Comparison of ENCODE assay signal across 8 cellular contexts in the genomic region with DNA sequence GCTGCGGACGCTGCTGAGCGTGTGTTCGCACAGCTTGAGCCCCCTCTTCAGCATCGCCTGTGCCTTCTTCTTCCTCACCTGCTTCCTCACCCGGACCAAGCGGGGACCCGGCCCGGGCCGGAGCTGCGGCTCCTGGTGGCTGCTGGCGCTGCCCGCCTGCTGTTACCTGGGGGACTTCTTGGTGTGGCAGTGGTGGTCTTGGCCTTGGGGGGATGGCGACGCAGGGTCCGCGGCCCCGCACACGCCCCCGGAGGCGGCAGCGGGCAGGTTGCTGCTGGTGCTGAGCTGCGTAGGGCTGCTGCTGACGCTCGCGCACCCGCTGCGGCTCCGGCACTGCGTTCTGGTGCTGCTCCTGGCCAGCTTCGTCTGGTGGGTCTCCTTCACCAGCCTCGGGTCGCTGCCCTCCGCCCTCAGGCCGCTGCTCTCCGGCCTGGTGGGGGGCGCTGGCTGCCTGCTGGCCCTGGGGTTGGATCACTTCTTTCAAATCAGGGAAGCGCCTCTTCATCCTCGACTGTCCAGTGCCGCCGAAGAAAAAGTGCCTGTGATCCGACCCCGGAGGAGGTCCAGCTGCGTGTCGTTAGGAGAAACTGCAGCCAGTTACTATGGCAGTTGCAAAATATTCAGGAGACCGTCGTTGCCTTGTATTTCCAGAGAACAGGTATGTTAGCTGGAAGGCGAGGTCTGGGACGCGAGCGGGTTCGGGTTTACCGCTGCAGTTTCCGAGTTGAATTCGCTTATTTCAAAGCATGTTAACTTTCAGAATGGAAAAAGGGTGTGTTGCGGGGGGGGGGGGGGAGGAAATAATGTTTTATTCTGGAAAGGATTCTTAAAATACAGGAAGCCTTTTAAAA. TPM values are rescaled to one million over a fixed set of nuclear protein-coding genes. Genes with fewer than 3 reads are reported as not detected.
DNase-seq lines count a peak whose midpoint lies in the region; ATAC-seq and TF ChIP-seq lines count a peak whose summit lies in the region.

No MANE protein-coding gene starts in this region.

- peak; percentile 31 for ATAC-seq in HG02870 (IDR thresholded peaks at IDR 0.05; ENCODE audit: unreplicated experiment)
- ATAC-seq in upper lobe of right lung: peak; percentile 55

- peaks cover 3% of the 10 kb centered on the region for H3K36me3 Mint-ChIP-seq in nephron progenitor cell (ENCODE audit: low read depth)

- H3K9me3 ChIP-seq in esophagus muscularis mucosa: no peaks in the 10 kb centered on the region
- no peaks in the 10 kb centered on the region for H3K9me3 ChIP-seq in upper lobe of right lung

- TF ChIP-seq CTCF in esophagus muscularis mucosa (IDR thresholded peaks at IDR 0.05) (no peak), nephron progenitor cell (IDR thresholded peaks at IDR 0.05) (no peak), upper lobe of right lung (IDR thresholded peaks at IDR 0.05) (no peak)

- H3K36me3 ChIP-seq in esophagus muscularis mucosa: no peaks in the 10 kb centered on the region
- H3K36me3 ChIP-seq in upper lobe of right lung: no peaks in the 10 kb centered on the region

- H3K27me3 ChIP-seq in esophagus muscularis mucosa: no peaks in the 10 kb centered on the region
- H3K27me3 ChIP-seq in upper lobe of right lung: peaks cover 7% of the 10 kb centered on the region

- TF ChIP-seq POLR2A in esophagus muscularis mucosa (IDR thresholded peaks at IDR 0.05; ENCODE audit: low read depth): no peak

- H3K27ac Mint-ChIP-seq in nephron progenitor cell: peak overlapping the region; percentile 39

- H3K4me3 ChIP-seq in esophagus muscularis mucosa: peak overlapping the region; percentile 81 to 95 (median 82)
- H3K4me3 ChIP-seq in upper lobe of right lung: peak overlapping the region; percentile 86

- no peaks in the 10 kb centered on the region for H3K9me3 Mint-ChIP-seq in nephron progenitor cell

- no peak for TF ChIP-seq EP300 in esophagus muscularis mucosa (IDR thresholded peaks at IDR 0.05)

- WGBS in esophagus muscularis mucosa: under 1% methylated on average over 13 of the region's 56 CpGs

- intact Hi-C loops in esophagus muscularis mucosa (cut with DNase I) (loop anchor here (5.0 to 10.0 kb wide), 2 partner anchors 107 to 250 kb away; a partner anchor contains a TSS), upper lobe of right lung (cut with DNase I) (no loop called here)

- H3K27ac ChIP-seq in esophagus muscularis mucosa (replicated peaks in 1 of 4) (peak overlapping the region; percentile 88 to 95 (median 90)), upper lobe of right lung (peak overlapping the region; percentile 88)

- H3K4me1 ChIP-seq in esophagus muscularis mucosa: peaks cover 10 to 63% (median 36%) of the 10 kb centered on the region in 4 donors
- peaks cover 12% of the 10 kb centered on the region for H3K4me1 ChIP-seq in upper lobe of right lung

- peak; percentile 8 to 39 for DNase-seq in NCI-H2081 (lab: John Stamatoyannopoulos, UW)
- DNase-seq in NCI-H2081 treated with DMSO at 0.1 percent for 48 hours (lab: John Stamatoyannopoulos, UW): no peak
- DNase-seq in NCI-H526 (lab: John Stamatoyannopoulos, UW): peak; percentile 57 to 82
- DNase-seq in activated T-cell treated with anti-CD3 and anti-CD28 coated beads, Interleukin-2, amount 50 U/mL, for 1 hour: peak; percentile 68
- DNase-seq in esophagus muscularis mucosa (ENCODE audit: extremely low spot score): no peak
- DNase-seq in nephron progenitor cell: peak; percentile 62
- DNase-seq in upper lobe of right lung: peak; percentile 76

- H3K4me3 Mint-ChIP-seq in nephron progenitor cell: peak overlapping the region; percentile 85

- peaks cover 50% of the 10 kb centered on the region for H3K4me1 Mint-ChIP-seq in nephron progenitor cell

- H3K27me3 Mint-ChIP-seq in nephron progenitor cell (ENCODE audit: low read depth, poor library complexity): no peaks in the 10 kb centered on the region

RNA-seq across cellular contexts. Expression of a gene that starts 1.0 kb away (rescaled TPM):
- 10 to 100 TPM; 13.3 to 23.3 (median 21.5) TPM for total RNA-seq in esophagus muscularis mucosa
- 28.5 TPM for total RNA-seq in upper lobe of right lung

Comparison
In these comparisons a context has a peak if more than half of its experiments do, and no peak if none do; other contexts are left out.
1. DNase-seq: peak in NCI-H2081 (2 of 2), NCI-H526 (2 of 2), activated T-cell treated with anti-CD3 and anti-CD28 coated beads, Interleukin-2, amount 50 U/mL, for 1 hour (single experiment), nephron progenitor cell (single experiment) and upper lobe of right lung (single experiment); none in NCI-H2081 treated with DMSO at 0.1 percent for 48 hours (single experiment) and esophagus muscularis mucosa (single experiment).